ENCODE assay signal across 12 cellular contexts in the genomic region with DNA sequence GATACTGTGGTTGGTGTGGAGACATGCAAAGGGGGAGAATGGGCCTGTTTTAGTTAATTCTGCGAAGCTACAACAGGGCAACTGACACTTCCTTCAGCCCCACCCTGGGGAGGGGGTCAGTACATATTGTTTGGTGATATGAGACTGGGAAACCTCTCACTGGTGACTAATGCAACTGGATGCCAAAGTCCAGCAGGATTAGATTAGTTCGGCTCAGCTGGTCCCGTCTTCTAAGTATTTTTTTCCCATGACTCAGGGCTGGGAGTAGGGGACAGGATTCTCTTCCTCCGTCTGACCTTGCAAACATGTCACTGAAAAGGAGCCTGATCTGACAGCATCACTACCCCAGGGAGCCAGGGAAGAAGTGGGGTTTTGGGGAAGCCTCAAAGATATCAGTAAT. TPM values are rescaled to one million over a fixed set of nuclear protein-coding genes. Genes with fewer than 3 reads are reported as not detected.
DNase-seq lines count a peak whose midpoint lies in the region; ATAC-seq, FAIRE-seq and TF ChIP-seq lines count a peak whose summit lies in the region.
"Had no signal": no experiment of that assay in that cellular context is flagged by ENCODE, and none has a peak within 500 bp of the region (broad histone marks: within the 10 kb centered on the region; RNA-seq: fewer than 3 reads in every experiment).

No MANE protein-coding gene starts in this region.

- H3K4me3 ChIP-seq in foreskin fibroblast (ENCODE audit: low read depth in 1 of 2, low read length in 2 of 2) (no peak overlapping the region), trophoblast cell (ENCODE audit: low read depth, low read length) (no peak overlapping the region)

- H2AFZ ChIP-seq in trophoblast cell (ENCODE audit: insufficient read depth, low read length, poor library complexity): no peak overlapping the region

- POLR2A ChIA-PET in activated CD8-positive, alpha-beta T cell treated with anti-CD3 and anti-CD28 coated beads, Interleukin-2, amount 10 ng/mL, durations not matched to agents 7 days and 5 days (lab: Charles Lee): no interaction called here
- POLR2A ChIA-PET in HEK293T (lab: Yijun Ruan, JAX): no interaction called here

- H2BK120ac ChIP-seq in trophoblast cell (ENCODE audit: insufficient read depth, low read length, poor library complexity): no peak overlapping the region

- no peak overlapping the region for H3K9ac ChIP-seq in trophoblast cell (ENCODE audit: low read length)

- no peaks in the 10 kb centered on the region for H3K9me3 ChIP-seq in trophoblast cell (ENCODE audit: insufficient read depth, low read depth, low read length)

- WGBS in trophoblast cell (ENCODE audit: extremely low coverage, insufficient coverage, insufficient read length): no CpG with 5 or more reads among the region's 4 CpGs

- H2BK12ac ChIP-seq in trophoblast cell (ENCODE audit: low read length): no peak overlapping the region

- no peak overlapping the region for H3K18ac ChIP-seq in trophoblast cell (ENCODE audit: low read length)

- peaks cover 12% of the 10 kb centered on the region for H3K79me1 ChIP-seq in trophoblast cell (ENCODE audit: low read length)

- H3K27ac Mint-ChIP-seq in activated T-helper 17 cell treated with anti-CD3 and anti-CD28 coated beads, Interleukin-2, amount 50 U/mL, for 72 hours: no peak overlapping the region
- H3K27ac Mint-ChIP-seq in activated CD8-positive, alpha-beta T cell treated with anti-CD3 and anti-CD28 coated beads, Interleukin-2, amount 10 ng/mL, durations not matched to agents 7 days and 5 days: no peak overlapping the region
- H3K27ac Mint-ChIP-seq: activated T-cell treated with anti-CD3 and anti-CD28 coated beads, Interleukin-2, amount 50 U/mL, for 24 hours; IgD-negative memory B cell had no signal

- no peak overlapping the region for H3K4me3 Mint-ChIP-seq in activated T-helper 17 cell treated with anti-CD3 and anti-CD28 coated beads, Interleukin-2, amount 50 U/mL, for 72 hours
- no peak overlapping the region for H3K4me3 Mint-ChIP-seq in activated CD8-positive, alpha-beta T cell treated with anti-CD3 and anti-CD28 coated beads, Interleukin-2, amount 10 ng/mL, durations not matched to agents 7 days and 5 days
- H3K4me3 Mint-ChIP-seq: activated T-cell treated with anti-CD3 and anti-CD28 coated beads, Interleukin-2, amount 50 U/mL, for 24 hours; IgD-negative memory B cell had no signal

- no peak for TF ChIP-seq CTCF in foreskin fibroblast (IDR thresholded peaks at IDR 0.05; ENCODE audit: low read depth, low read length)

- H3K23ac ChIP-seq in trophoblast cell (ENCODE audit: low read length): no peak overlapping the region

- no peak overlapping the region for H4K91ac ChIP-seq in trophoblast cell (ENCODE audit: low read depth, low read length)

- TF ChIP-seq POLR2A in GM12891 (IDR thresholded peaks at IDR 0.05; ENCODE audit: low read depth, low read length): no peak

- no peak overlapping the region for H2AK5ac ChIP-seq in trophoblast cell (ENCODE audit: low read length)

- H3K4me2 ChIP-seq in trophoblast cell (ENCODE audit: low read length): no peak overlapping the region

- no peak overlapping the region for H3K4ac ChIP-seq in trophoblast cell (ENCODE audit: low read depth, low read length)

- peak; percentile 97 for DNase-seq in EH (ENCODE audit: low read depth)
- peak; percentile 21 for DNase-seq in T1000 (lab: John Stamatoyannopoulos, UW)
- peak; percentile 94 to 96 for DNase-seq in foreskin fibroblast
- peak; percentile 55 to 69 for DNase-seq in trophoblast cell
- DNase-seq in GM12891 (ENCODE audit: insufficient read length, low spot score): no peak
- no peak for DNase-seq in activated CD8-positive, alpha-beta T cell treated with anti-CD3 and anti-CD28 coated beads, Interleukin-2, amount 10 ng/mL, durations not matched to agents 7 days and 5 days
- no peak for DNase-seq in HEK293T (ENCODE audit: extremely low spot score)
- DNase-seq: activated T-cell treated with anti-CD3 and anti-CD28 coated beads, Interleukin-2, amount 50 U/mL, for 24 hours; GDM1; RPMI8226 had no signal

- H3K27me3 ChIP-seq in trophoblast cell (ENCODE audit: insufficient read depth, low read length): no peaks in the 10 kb centered on the region

- peak overlapping the region; percentile 7 for H3K27ac ChIP-seq in trophoblast cell (ENCODE audit: low read depth, low read length)

- H3K79me2 ChIP-seq in trophoblast cell (ENCODE audit: control insufficient read depth, insufficient read depth, low read length, poor library complexity): peaks cover 3% of the 10 kb centered on the region

- no peak overlapping the region for H2BK5ac ChIP-seq in trophoblast cell (ENCODE audit: low read depth, low read length, poor library complexity)

- H3K14ac ChIP-seq in trophoblast cell (ENCODE audit: low read length): no peak overlapping the region

- H3K36me3 Mint-ChIP-seq in activated T-helper 17 cell treated with anti-CD3 and anti-CD28 coated beads, Interleukin-2, amount 50 U/mL, for 72 hours (ENCODE audit: low read depth): no peaks in the 10 kb centered on the region
- H3K36me3 Mint-ChIP-seq in activated CD8-positive, alpha-beta T cell treated with anti-CD3 and anti-CD28 coated beads, Interleukin-2, amount 10 ng/mL, durations not matched to agents 7 days and 5 days (ENCODE audit: low read depth): no peaks in the 10 kb centered on the region
- H3K36me3 Mint-ChIP-seq: IgD-negative memory B cell had no signal

- no peak overlapping the region for H4K8ac ChIP-seq in trophoblast cell (ENCODE audit: low read depth, low read length)

- CTCF ChIA-PET in activated CD8-positive, alpha-beta T cell treated with anti-CD3 and anti-CD28 coated beads, Interleukin-2, amount 10 ng/mL, durations not matched to agents 7 days and 5 days (lab: Charles Lee): interaction anchor here (1.1 to 2.4 kb wide), 2 partner anchors 44 to 70 kb away, joined by 3 to 9 read pairs; partner anchors contain the start of gene PLXNA2
- CTCF ChIA-PET in HEK293T (lab: Yijun Ruan, JAX): no interaction called here

- no peak for ATAC-seq in activated T-helper 17 cell treated with anti-CD3 and anti-CD28 coated beads, Interleukin-2, amount 50 U/mL, for 72 hours (replicated peaks)
- no peak for ATAC-seq in activated CD8-positive, alpha-beta T cell treated with anti-CD3 and anti-CD28 coated beads, Interleukin-2, amount 10 ng/mL, durations not matched to agents 7 days and 5 days

- peaks cover 12 to 25% of the 10 kb centered on the region in 2 experiments for H3K4me1 ChIP-seq in trophoblast cell (ENCODE audit: control insufficient read depth in 1 of 2, insufficient read depth in 2 of 2, low read length in 2 of 2)

- no peak for FAIRE-seq in GM12891 (lab: Jason Lieb, UNC)

- H4K12ac ChIP-seq in trophoblast cell (ENCODE audit: low read depth, low read length): no peak overlapping the region

- H3K27me3 Mint-ChIP-seq in activated T-helper 17 cell treated with anti-CD3 and anti-CD28 coated beads, Interleukin-2, amount 50 U/mL, for 72 hours: no peaks in the 10 kb centered on the region
- no peaks in the 10 kb centered on the region for H3K27me3 Mint-ChIP-seq in activated CD8-positive, alpha-beta T cell treated with anti-CD3 and anti-CD28 coated beads, Interleukin-2, amount 10 ng/mL, durations not matched to agents 7 days and 5 days (ENCODE audit: low read depth)
- H3K27me3 Mint-ChIP-seq: activated T-cell treated with anti-CD3 and anti-CD28 coated beads, Interleukin-2, amount 50 U/mL, for 24 hours had no signal

- H3K36me3 ChIP-seq in trophoblast cell (ENCODE audit: control insufficient read depth in 1 of 2, insufficient read depth in 2 of 2, low read length in 2 of 2): peaks cover 22 to 44% of the 10 kb centered on the region in 2 experiments

- H3K4me1 Mint-ChIP-seq in activated T-helper 17 cell treated with anti-CD3 and anti-CD28 coated beads, Interleukin-2, amount 50 U/mL, for 72 hours: no peaks in the 10 kb centered on the region
- H3K4me1 Mint-ChIP-seq in activated CD8-positive, alpha-beta T cell treated with anti-CD3 and anti-CD28 coated beads, Interleukin-2, amount 10 ng/mL, durations not matched to agents 7 days and 5 days (ENCODE audit: low read depth): no peaks in the 10 kb centered on the region

- no peaks in the 10 kb centered on the region for H3K9me3 Mint-ChIP-seq in activated T-helper 17 cell treated with anti-CD3 and anti-CD28 coated beads, Interleukin-2, amount 50 U/mL, for 72 hours
- no peaks in the 10 kb centered on the region for H3K9me3 Mint-ChIP-seq in activated CD8-positive, alpha-beta T cell treated with anti-CD3 and anti-CD28 coated beads, Interleukin-2, amount 10 ng/mL, durations not matched to agents 7 days and 5 days (ENCODE audit: insufficient read depth)
- H3K9me3 Mint-ChIP-seq: activated T-cell treated with anti-CD3 and anti-CD28 coated beads, Interleukin-2, amount 50 U/mL, for 24 hours; IgD-negative memory B cell had no signal

TF ChIP-seq in GM12891, 5 proteins besides CTCF, POLR2A, EP300 and RAD21:
- TF ChIP-seq SPI1 (IDR thresholded peaks at IDR 0.05; ENCODE audit: low read depth, low read length) (no peak), PAX5 (IDR thresholded peaks at IDR 0.05; ENCODE audit: insufficient read depth, low read length, severe bottlenecking) (no peak), TAF1 (IDR thresholded peaks at IDR 0.05; ENCODE audit: low read depth, low read length) (no peak), POLR2AphosphoS5 (IDR thresholded peaks at IDR 0.05; ENCODE audit: low read depth, low read length) (no peak), POU2F2 (IDR thresholded peaks at IDR 0.05; ENCODE audit: low read depth, low read length) (no peak)

TF ChIP-seq in HEK293T, 16 proteins besides CTCF, POLR2A, EP300 and RAD21 (continues in another document):
- TF ChIP-seq FOXM1 (IDR thresholded peaks at IDR 0.05; ENCODE audit: borderline replicate concordance) (no peak), FOXA1 (IDR thresholded peaks at IDR 0.05) (no peak), NFRKB (IDR thresholded peaks at IDR 0.05) (no peak), L3MBTL2 (conservative IDR thresholded peaks at IDR 0.05) (no peak), LEF1 (IDR thresholded peaks at IDR 0.05; ENCODE audit: borderline replicate concordance) (no peak), SP1 (IDR thresholded peaks at IDR 0.05) (no peak), ZNF384 (IDR thresholded peaks at IDR 0.05) (no peak)
- TF ChIP-seq, protein P1, sequence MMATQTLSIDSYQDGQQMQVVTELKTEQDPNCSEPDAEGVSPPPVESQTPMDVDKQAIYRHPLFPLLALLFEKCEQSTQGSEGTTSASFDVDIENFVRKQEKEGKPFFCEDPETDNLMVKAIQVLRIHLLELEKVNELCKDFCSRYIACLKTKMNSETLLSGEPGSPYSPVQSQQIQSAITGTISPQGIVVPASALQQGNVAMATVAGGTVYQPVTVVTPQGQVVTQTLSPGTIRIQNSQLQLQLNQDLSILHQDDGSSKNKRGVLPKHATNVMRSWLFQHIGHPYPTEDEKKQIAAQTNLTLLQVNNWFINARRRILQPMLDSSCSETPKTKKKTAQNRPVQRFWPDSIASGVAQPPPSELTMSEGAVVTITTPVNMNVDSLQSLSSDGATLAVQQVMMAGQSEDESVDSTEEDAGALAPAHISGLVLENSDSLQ (IDR thresholded peaks at IDR 0.05): no peak

RNA-seq across cellular contexts. Expression of gene PLXNA2, which starts 42.9 kb away (rescaled TPM):
- 35.3 and 35.7 TPM in 2 replicates for polyA plus RNA-seq in trophoblast cell (2013)
- under 1 TPM in 1 of 2 donors, not detected in 1; 0.09 TPM for total RNA-seq in activated T-helper 17 cell treated with anti-CD3 and anti-CD28 coated beads, Interleukin-2, amount 50 U/mL, for 72 hours
- 0.26 TPM for polyA plus RNA-seq in GM12891 (2012; ENCODE audit: low read depth, missing spikeins)
- 1 to 10 TPM in 1 of 2 experiments, under 1 TPM in 1; 0.84 to 1.6 TPM for total RNA-seq in activated CD8-positive, alpha-beta T cell treated with anti-CD3 and anti-CD28 coated beads, Interleukin-2, amount 10 ng/mL, durations not matched to agents 7 days and 5 days

Comparison
In these comparisons a context has a peak if more than half of its experiments do, and no peak if none do; other contexts are left out.
1. DNase-seq: peak in EH (single experiment), T1000 (single experiment), foreskin fibroblast (2 of 2) and trophoblast cell (2 of 2); none in GM12891 (single experiment), activated CD8-positive, alpha-beta T cell treated with anti-CD3 and anti-CD28 coated beads, Interleukin-2, amount 10 ng/mL, durations not matched to agents 7 days and 5 days (single experiment) and HEK293T (single experiment).